27 cellular contexts compared by ENCODE assay signal in genomic region chr19:45218887-45219780, GRCh38. TPM values are rescaled to one million over a fixed set of nuclear protein-coding genes. Genes with fewer than 3 reads are reported as not detected.
DNase-seq lines count a peak whose midpoint lies in the region; ATAC-seq, FAIRE-seq and TF ChIP-seq lines count a peak whose summit lies in the region.
"Had no signal": no experiment of that assay in that cellular context is flagged by ENCODE, and none has a peak within 500 bp of the region (broad histone marks: within the 10 kb centered on the region; RNA-seq: fewer than 3 reads in every experiment).

No MANE protein-coding gene starts in this region.

- H3K36me3 ChIP-seq in psoas muscle (ENCODE audit: insufficient read depth in 1 of 2, low read depth in 1 of 2), result no peaks in the 10 kb centered on the region
- H3K36me3 ChIP-seq: brain microvascular endothelial cell, colonic mucosa, heart left ventricle, sigmoid colon, SJSA1, vagina had no signal

- TF ChIP-seq CTCF in A549 (IDR thresholded peaks at IDR 0.05), result no peak
- TF ChIP-seq CTCF in WTC11 (IDR thresholded peaks at IDR 0.05), result no peak
- TF ChIP-seq CTCF in psoas muscle (IDR thresholded peaks at IDR 0.05), result no peak

- no peak for TF ChIP-seq RAD21 in A549 (conservative IDR thresholded peaks at IDR 0.05 in 1 of 2, IDR thresholded peaks at IDR 0.05 in 1 of 2)

- POLR2A ChIA-PET in A549 (lab: Yijun Ruan, JAX) (interaction anchor here (0.6 kb wide), 1 partner anchor 12 kb away, joined by 4 read pairs; no protein-coding TSS in a partner anchor), WTC11 (lab: Charles Lee) (interaction anchor here (0.7 kb wide), 2 partner anchors 136 to 172 kb away, joined by 3 read pairs; no protein-coding TSS in a partner anchor)

- TF ChIP-seq EP300 in A549 (IDR thresholded peaks at IDR 0.05), result no peak

- WGBS in A549 (ENCODE audit: missing lambda C conversion rate), result 90% methylated on average over 18 of the region's 18 CpGs
- 33 to 46% (median 44%) methylated on average over 18 of the region's 18 CpGs for WGBS in psoas muscle, 3 donors

- no peak overlapping the region for H3K4me2 ChIP-seq in A549

- peaks cover 0 to 43% (median 12%) of the 10 kb centered on the region in 3 donors for H3K27me3 ChIP-seq in psoas muscle (ENCODE audit: insufficient read depth in 3 of 3, low read length in 2 of 3)
- H3K27me3 ChIP-seq: vagina had no signal

- ATAC-seq in A549, result no peak
- ATAC-seq in WTC11, result no peak
- no peak for ATAC-seq in psoas muscle
- ATAC-seq: heart left ventricle; left lobe of liver; naive thymus-derived CD8-positive, alpha-beta T cell; stimulated activated effector memory CD8-positive, alpha-beta T cell treated with anti-CD3 and anti-CD28 coated beads, Interleukin-12 subunit alpha, Interleukin-12 subunit beta, amount 100 ng/mL, for 72 hours had no signal

- H3K4me1 ChIP-seq in A549, result no peaks in the 10 kb centered on the region
- no peaks in the 10 kb centered on the region for H3K4me1 ChIP-seq in psoas muscle
- H3K4me1 ChIP-seq: colonic mucosa, parathyroid adenoma had no signal

- DNase-seq in A549 (ENCODE audit: low read depth in 1 of 2, low spot score in 1 of 2) (no peak), GM19239 (ENCODE audit: insufficient read length, low spot score) (no peak), WTC11 (ENCODE audit: low spot score) (no peak), NCI-H1048 (lab: John Stamatoyannopoulos, UW) (no peak), psoas muscle (no peak)
- no peak for DNase-seq in stimulated activated CD4-positive, alpha-beta T cell treated with anti-CD3 and anti-CD28 coated beads, Interleukin-12 subunit alpha, Interleukin-12 subunit beta, amount 100 ng/mL, for 4 hours
- DNase-seq: activated CD4-positive, alpha-beta T cell treated with anti-CD3 and anti-CD28 coated beads, Interleukin-2, amount 10 ng/mL, durations not matched to agents 24 days and 14 days; activated CD8-positive, alpha-beta memory T cell treated with anti-CD3 and anti-CD28 coated beads, Interleukin-2, amount 50 U/mL, for 4 hours; activated effector memory CD4-positive, alpha-beta T cell treated with Interleukin-2 at 50 U/mL for 16 hours; brain microvascular endothelial cell; C1 segment of cervical spinal cord; colonic mucosa; heart left ventricle; naive thymus-derived CD8-positive, alpha-beta T cell; NCI-H1694; NCI-H748 treated with DMSO at 0.1 percent for 48 hours; sigmoid colon had no signal

- H3K9me3 ChIP-seq in A549 (no peaks in the 10 kb centered on the region), psoas muscle (no peaks in the 10 kb centered on the region)
- H3K9me3 ChIP-seq: colonic mucosa, heart left ventricle, sigmoid colon, SJSA1, vagina had no signal

- H3K4me1 Mint-ChIP-seq in WTC11, result peaks cover 17% of the 10 kb centered on the region

- CTCF ChIA-PET in A549 (lab: Yijun Ruan, JAX), result interaction anchor here (0.6 to 2.0 kb wide), 7 partner anchors 10 to 479 kb away, joined by 3 to 5 read pairs (median 3); no protein-coding TSS in a partner anchor
- CTCF ChIA-PET in WTC11 (lab: Charles Lee), result interaction anchor here (0.7 to 1.3 kb wide), 4 partner anchors 10 to 177 kb away, joined by 3 to 4 read pairs (median 4); no protein-coding TSS in a partner anchor

- no peaks in the 10 kb centered on the region for H3K9me3 Mint-ChIP-seq in WTC11
- H3K9me3 Mint-ChIP-seq: activated CD4-positive, alpha-beta T cell treated with anti-CD3 and anti-CD28 coated beads, Interleukin-2, amount 10 ng/mL, durations not matched to agents 24 days and 14 days; naive thymus-derived CD8-positive, alpha-beta T cell; stimulated activated effector memory CD8-positive, alpha-beta T cell treated with anti-CD3 and anti-CD28 coated beads, Interleukin-12 subunit alpha, Interleukin-12 subunit beta, amount 100 ng/mL, for 72 hours; T-helper 1 cell treated with Interleukin-12 subunit alpha and Interleukin-12 subunit beta and Interleukin-4 antibody, amounts not matched to agents 30 μg/mL and 1 μg/mL, for 36 hours had no signal

- intact Hi-C loops in psoas muscle (cut with DNase I), result no loop called here

- no peak overlapping the region for H3K27ac Mint-ChIP-seq in WTC11
- H3K27ac Mint-ChIP-seq: activated CD4-positive, alpha-beta T cell treated with anti-CD3 and anti-CD28 coated beads, Interleukin-2, amount 10 ng/mL, durations not matched to agents 24 days and 14 days; naive thymus-derived CD8-positive, alpha-beta T cell; stimulated activated effector memory CD8-positive, alpha-beta T cell treated with anti-CD3 and anti-CD28 coated beads, Interleukin-12 subunit alpha, Interleukin-12 subunit beta, amount 100 ng/mL, for 72 hours; T-helper 1 cell treated with Interleukin-12 subunit alpha and Interleukin-12 subunit beta and Interleukin-4 antibody, amounts not matched to agents 30 μg/mL and 1 μg/mL, for 36 hours had no signal

- no peak for FAIRE-seq in A549 (lab: Jason Lieb, UNC)
- peak; percentile 4 for FAIRE-seq in GM19239 (lab: Jason Lieb, UNC)
- FAIRE-seq: A204.1 had no signal

- TF ChIP-seq POLR2A in A549 (IDR thresholded peaks at IDR 0.05; ENCODE audit: low read length), result no peak

- peak overlapping the region; percentile 68; the same call in 1 of the 2 replicates for H3K4me3 Mint-ChIP-seq in WTC11
- H3K4me3 Mint-ChIP-seq: activated CD4-positive, alpha-beta T cell treated with anti-CD3 and anti-CD28 coated beads, Interleukin-2, amount 10 ng/mL, durations not matched to agents 24 days and 14 days; naive thymus-derived CD8-positive, alpha-beta T cell; stimulated activated effector memory CD8-positive, alpha-beta T cell treated with anti-CD3 and anti-CD28 coated beads, Interleukin-12 subunit alpha, Interleukin-12 subunit beta, amount 100 ng/mL, for 72 hours; T-helper 1 cell treated with Interleukin-12 subunit alpha and Interleukin-12 subunit beta and Interleukin-4 antibody, amounts not matched to agents 30 μg/mL and 1 μg/mL, for 36 hours had no signal

- peaks cover 70% of the 10 kb centered on the region for H3K27me3 Mint-ChIP-seq in WTC11 (ENCODE audit: low read depth)

- H3K4me3 ChIP-seq in A549, result no peak overlapping the region
- no peak overlapping the region for H3K4me3 ChIP-seq in psoas muscle
- H3K4me3 ChIP-seq: colonic mucosa, heart left ventricle, sigmoid colon, SJSA1, vagina had no signal

- H3K27ac ChIP-seq in A549 (no peak overlapping the region), psoas muscle (no peak overlapping the region)
- H3K27ac ChIP-seq: brain microvascular endothelial cell, colonic mucosa, heart left ventricle, parathyroid adenoma, sigmoid colon, SJSA1, vagina had no signal

- no peaks in the 10 kb centered on the region for H3K36me3 Mint-ChIP-seq in WTC11
- H3K36me3 Mint-ChIP-seq: naive thymus-derived CD8-positive, alpha-beta T cell; stimulated activated effector memory CD8-positive, alpha-beta T cell treated with anti-CD3 and anti-CD28 coated beads, Interleukin-12 subunit alpha, Interleukin-12 subunit beta, amount 100 ng/mL, for 72 hours had no signal

TF ChIP-seq in WTC11, 78 proteins besides CTCF, POLR2A, EP300 and RAD21 (continues in another document):
- TF ChIP-seq, protein P1, sequence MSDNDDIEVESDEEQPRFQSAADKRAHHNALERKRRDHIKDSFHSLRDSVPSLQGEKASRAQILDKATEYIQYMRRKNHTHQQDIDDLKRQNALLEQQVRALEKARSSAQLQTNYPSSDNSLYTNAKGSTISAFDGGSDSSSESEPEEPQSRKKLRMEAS (CRISPR knock-in tag; IDR thresholded peaks at IDR 0.05), result no peak

RNA-seq across cellular contexts. Expression of gene EXOC3L2, which starts 26.1 kb away (rescaled TPM):
- polyA plus RNA-seq in A549 (2011; rRNA removed), result 0.16 and 0.20 TPM in 2 replicates
- polyA plus RNA-seq in A549 (2012; cell fraction: cytosol; rRNA removed), result 0.49 and 0.76 TPM in 2 replicates
- 2.8 and 3.7 TPM in 2 replicates for polyA plus RNA-seq in A549 (2012; cell fraction: nucleus; rRNA removed)
- polyA plus RNA-seq in A549 (2017; fragmentation: RNase III; extraction: RNeasy Plus Mini Kit Qiagen cat#74134 plus additional on column Dnase treatment), result 0.46 to 0.58 TPM (median 0.50 TPM) in 3 replicates
- polyA minus RNA-seq in A549 (2011; rRNA and poly(A)+ RNA removed), result 0.15 TPM in 1 of 2 replicates, not detected in the other
- total RNA-seq in WTC11 (2021), result 2.7 to 3.5 TPM (median 3.1 TPM) in 3 replicates
- total RNA-seq in psoas muscle, result 1 to 10 TPM in 1 of 4 donors, under 1 TPM in 3; 0.62 to 1.3 (median 0.70) TPM
- under 1 TPM; 0.17 to 0.53 (median 0.28) TPM for polyA plus RNA-seq in psoas muscle
- total RNA-seq: activated CD4-positive, alpha-beta T cell treated with anti-CD3 and anti-CD28 coated beads, Interleukin-2, amount 10 ng/mL, durations not matched to agents 24 days and 14 days; G401; M059J; naive thymus-derived CD8-positive, alpha-beta T cell had no signal
- polyA plus RNA-seq: naive thymus-derived CD8-positive, alpha-beta T cell had no signal

RNA-seq across cellular contexts. Expression of gene MARK4, which starts 31.9 kb away (rescaled TPM):
- polyA plus RNA-seq in A549 (2011; rRNA removed) (6.3 and 6.9 TPM in 2 replicates), A549 (2017; fragmentation: RNase III; extraction: RNeasy Plus Mini Kit Qiagen cat#74134 plus additional on column Dnase treatment) (6.0 to 7.8 TPM (median 6.8 TPM) in 3 replicates), psoas muscle (10 to 100 TPM; 11.0 to 12.5 (median 12.4) TPM)
- polyA plus RNA-seq in A549 (2012; cell fraction: cytosol; rRNA removed), result 5.6 and 6.4 TPM in 2 replicates
- 5.5 and 7.7 TPM in 2 replicates for polyA plus RNA-seq in A549 (2012; cell fraction: nucleus; rRNA removed)
- 7.4 and 13.0 TPM in 2 replicates for polyA minus RNA-seq in A549 (2011; rRNA and poly(A)+ RNA removed)
- total RNA-seq in WTC11 (2021) (58.5 to 60.8 TPM (median 58.6 TPM) in 3 replicates), psoas muscle (10 to 100 TPM; 29.7 to 37.7 (median 34.4) TPM)

RNA-seq across cellular contexts. Expression of gene BLOC1S3, which starts 40.5 kb away (rescaled TPM):
- 7.5 and 10.5 TPM in 2 replicates for polyA plus RNA-seq in A549 (2011; rRNA removed)
- polyA plus RNA-seq in A549 (2012; cell fraction: cytosol; rRNA removed), result 5.4 and 7.6 TPM in 2 replicates
- 6.9 and 8.4 TPM in 2 replicates for polyA plus RNA-seq in A549 (2012; cell fraction: nucleus; rRNA removed)
- polyA plus RNA-seq in A549 (2017; fragmentation: RNase III; extraction: RNeasy Plus Mini Kit Qiagen cat#74134 plus additional on column Dnase treatment), result 8.2 to 12.2 TPM (median 10.6 TPM) in 3 replicates
- 14.9 and 15.0 TPM in 2 replicates for polyA minus RNA-seq in A549 (2011; rRNA and poly(A)+ RNA removed)
- total RNA-seq in WTC11 (2021), result 9.0 to 10.8 TPM (median 10.0 TPM) in 3 replicates
- total RNA-seq in psoas muscle, result 1 to 10 TPM; 4.1 to 7.8 (median 5.1) TPM
- polyA plus RNA-seq in psoas muscle, result 1 to 10 TPM; 3.3 to 6.6 (median 6.5) TPM

RNA-seq across cellular contexts. Expression of gene TRAPPC6A, which starts 41.1 kb away (rescaled TPM):
- polyA plus RNA-seq in A549 (2011; rRNA removed) (29.8 and 30.2 TPM in 2 replicates), A549 (2017; fragmentation: RNase III; extraction: RNeasy Plus Mini Kit Qiagen cat#74134 plus additional on column Dnase treatment) (23.7 to 30.5 TPM (median 28.5 TPM) in 3 replicates), psoas muscle (10 to 100 TPM; 10.8 to 14.5 (median 12.9) TPM)
- 52.5 and 63.1 TPM in 2 replicates for polyA plus RNA-seq in A549 (2012; cell fraction: cytosol; rRNA removed)
- 41.4 and 46.2 TPM in 2 replicates for polyA plus RNA-seq in A549 (2012; cell fraction: nucleus; rRNA removed)
- 9.0 and 12.0 TPM in 2 replicates for polyA minus RNA-seq in A549 (2011; rRNA and poly(A)+ RNA removed)
- total RNA-seq in WTC11 (2021) (59.7 to 75.8 TPM (median 67.1 TPM) in 3 replicates), psoas muscle (10 to 100 TPM; 12.3 to 42.2 (median 20.6) TPM)

RNA-seq across cellular contexts. Expression of gene NKPD1, which starts 58.4 kb away (rescaled TPM):
- polyA plus RNA-seq in A549 (2011; rRNA removed) (0.12 and 0.21 TPM in 2 replicates), A549 (2017; fragmentation: RNase III; extraction: RNeasy Plus Mini Kit Qiagen cat#74134 plus additional on column Dnase treatment) (0.10 to 0.18 TPM (median 0.15 TPM) in 3 replicates), psoas muscle (under 1 TPM in 2 of 3 donors, not detected in 1; 0.08 to 0.18 TPM)
- 0.07 and 0.19 TPM in 2 replicates for polyA plus RNA-seq in A549 (2012; cell fraction: cytosol; rRNA removed)
- 1.8 and 2.5 TPM in 2 replicates for polyA plus RNA-seq in A549 (2012; cell fraction: nucleus; rRNA removed)
- polyA minus RNA-seq in A549 (2011; rRNA and poly(A)+ RNA removed), result 0.15 TPM in 1 of 2 replicates, not detected in the other
- total RNA-seq in WTC11 (2021) (0.57 to 1.1 TPM (median 0.76 TPM) in 3 replicates), psoas muscle (under 1 TPM in 3 of 4 donors, not detected in 1; 0.06 to 0.09 (median 0.08) TPM)
- total RNA-seq: left lobe of liver, M059J, mesenteric fat pad, SJSA1 had no signal
